Comparison of ENCODE assay signal across 14 cellular contexts in the genomic region with DNA sequence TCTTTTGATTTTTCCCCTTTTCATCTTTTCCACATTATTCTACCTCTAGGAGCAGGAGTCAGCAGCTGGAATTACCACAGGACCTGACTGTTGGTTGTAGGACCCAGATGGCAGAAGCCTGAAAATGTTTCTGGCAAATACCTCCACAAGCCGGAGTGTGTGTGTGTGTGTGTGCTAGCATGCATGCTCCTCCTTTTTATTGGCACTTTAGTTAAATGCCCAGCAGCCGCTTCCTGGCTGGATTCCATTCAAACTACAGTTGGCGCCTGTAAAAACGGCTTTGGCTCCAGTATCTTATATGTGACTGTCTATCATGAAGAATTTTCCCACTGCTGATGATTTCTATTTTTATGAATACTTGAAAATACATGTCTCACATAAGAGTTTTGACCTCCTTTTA.
DNase-seq lines count a peak whose midpoint lies in the region; ATAC-seq and TF ChIP-seq lines count a peak whose summit lies in the region.
"Had no signal": no experiment of that assay in that cellular context is flagged by ENCODE, and none has a peak within 500 bp of the region (broad histone marks: within the 10 kb centered on the region; RNA-seq: fewer than 3 reads in every experiment).

No MANE protein-coding gene starts in this region.

- no peak overlapping the region for H3K27ac ChIP-seq in foreskin keratinocyte
- H3K27ac ChIP-seq in stomach, result no peak overlapping the region
- no peak overlapping the region for H3K27ac ChIP-seq in mesenchymal stem cell (ENCODE audit: low read length, poor library complexity, severe bottlenecking)
- H3K27ac ChIP-seq in upper lobe of right lung, result no peak overlapping the region
- H3K27ac ChIP-seq: A549, RWPE1 had no signal

- no peak overlapping the region for H2BK12ac ChIP-seq in mesenchymal stem cell (ENCODE audit: low read length in 2 of 2)

- no peaks in the 10 kb centered on the region for H3K79me1 ChIP-seq in mesenchymal stem cell (replicated peaks; ENCODE audit: low read length, poor library complexity, severe bottlenecking)

- H4K91ac ChIP-seq in mesenchymal stem cell (ENCODE audit: low read length), result no peak overlapping the region

- DNase-seq in NCI-H345 (lab: John Stamatoyannopoulos, UW) (peak; percentile 54), NCI-H345 treated with DMSO at 0.1 percent for 48 hours (lab: John Stamatoyannopoulos, UW; ENCODE audit: unreplicated experiment) (no peak), NCI-H2227 (lab: John Stamatoyannopoulos, UW; ENCODE audit: unreplicated experiment) (peak; percentile 93), foreskin keratinocyte (peak; percentile 49 to 68), stomach (peak; percentile 58), mesenchymal stem cell (no peak), omental fat pad (ENCODE audit: low spot score) (no peak), upper lobe of right lung (no peak)
- DNase-seq: CD4-positive, alpha-beta memory T cell; NCI-H524 treated with DMSO at 0.1 percent for 48 hours; T-helper 17 cell had no signal

- H2BK15ac ChIP-seq in mesenchymal stem cell (ENCODE audit: low read depth, poor library complexity, severe bottlenecking), result no peak overlapping the region

- no peak for TF ChIP-seq POLR2A in stomach (IDR thresholded peaks at IDR 0.05)

- H3K14ac ChIP-seq in mesenchymal stem cell (ENCODE audit: low read length in 2 of 2), result no peak overlapping the region

- H2AK5ac ChIP-seq in mesenchymal stem cell (ENCODE audit: low read length, severe bottlenecking), result no peak overlapping the region

- 34 to 44% (median 40%) methylated on average over 4 of the region's 4 CpGs for WGBS in stomach, 5 donors
- WGBS in mesenchymal stem cell, result 82% methylated on average over 2 of the region's 4 CpGs

- H3K4me3 ChIP-seq in stomach (no peak overlapping the region), mesenchymal stem cell (ENCODE audit: insufficient read depth in 1 of 2, low read depth in 1 of 2, low read length in 2 of 2) (no peak overlapping the region), upper lobe of right lung (no peak overlapping the region)
- H3K4me3 ChIP-seq: A549 had no signal

- H2BK120ac ChIP-seq in mesenchymal stem cell (ENCODE audit: low read depth, low read length), result no peak overlapping the region

- H3K4ac ChIP-seq in mesenchymal stem cell (ENCODE audit: low read depth in 1 of 2, low read length in 2 of 2), result no peak overlapping the region

- H3K23ac ChIP-seq in mesenchymal stem cell (ENCODE audit: low read length in 2 of 2), result no peak overlapping the region

- H3K27me3 ChIP-seq in foreskin keratinocyte (no peaks in the 10 kb centered on the region), stomach (no peaks in the 10 kb centered on the region), mesenchymal stem cell (ENCODE audit: control insufficient read depth in 1 of 2, insufficient read depth in 1 of 2, low read length in 2 of 2) (no peaks in the 10 kb centered on the region), upper lobe of right lung (no peaks in the 10 kb centered on the region)

- peaks cover 20% of the 10 kb centered on the region for H3K4me1 ChIP-seq in foreskin keratinocyte
- H3K4me1 ChIP-seq in stomach, result no peaks in the 10 kb centered on the region
- no peaks in the 10 kb centered on the region for H3K4me1 ChIP-seq in mesenchymal stem cell (ENCODE audit: control insufficient read depth, insufficient read depth, low read depth, low read length)
- H3K4me1 ChIP-seq in upper lobe of right lung, result no peaks in the 10 kb centered on the region
- H3K4me1 ChIP-seq: A549 had no signal

- no peak overlapping the region for H2BK5ac ChIP-seq in mesenchymal stem cell (ENCODE audit: low read depth, low read length, poor library complexity, severe bottlenecking)

- no peak overlapping the region for H3K4me2 ChIP-seq in mesenchymal stem cell (ENCODE audit: low read length, poor library complexity, severe bottlenecking)
- H3K4me2 ChIP-seq: A549 had no signal

- no peak for ATAC-seq in foreskin keratinocyte
- no peak for ATAC-seq in omental fat pad (ENCODE audit: low FRiP score)
- no peak for ATAC-seq in upper lobe of right lung
- ATAC-seq: A549, esophagus mucosa, T-helper 17 cell had no signal

- TF ChIP-seq EP300 in stomach (IDR thresholded peaks at IDR 0.05), result no peak

- no peak overlapping the region for H2AFZ ChIP-seq in mesenchymal stem cell (ENCODE audit: low read depth, low read length)

- no peak overlapping the region for H3K9ac ChIP-seq in mesenchymal stem cell (ENCODE audit: low read length)

- no peak overlapping the region for H4K8ac ChIP-seq in mesenchymal stem cell (ENCODE audit: low read length)

- TF ChIP-seq CTCF in foreskin keratinocyte (conservative IDR thresholded peaks at IDR 0.05) (no peak), stomach (IDR thresholded peaks at IDR 0.05) (no peak), omental fat pad (IDR thresholded peaks at IDR 0.05) (no peak), upper lobe of right lung (IDR thresholded peaks at IDR 0.05) (no peak)

- H3K9me3 ChIP-seq in stomach (no peaks in the 10 kb centered on the region), mesenchymal stem cell (ENCODE audit: control insufficient read depth, low read length) (no peaks in the 10 kb centered on the region), upper lobe of right lung (no peaks in the 10 kb centered on the region)
- H3K9me3 ChIP-seq: A549 had no signal

- H3K18ac ChIP-seq in mesenchymal stem cell (ENCODE audit: low read depth in 1 of 2, low read length in 2 of 2), result no peak overlapping the region

- no peaks in the 10 kb centered on the region for H3K36me3 ChIP-seq in stomach
- H3K36me3 ChIP-seq in mesenchymal stem cell (ENCODE audit: control insufficient read depth in 1 of 2, insufficient read depth in 2 of 2, low read depth in 1 of 2, low read length in 2 of 2), result no peaks in the 10 kb centered on the region
- no peaks in the 10 kb centered on the region for H3K36me3 ChIP-seq in upper lobe of right lung

- intact Hi-C loops in stomach (cut with DNase I; ENCODE audit: low total_unique reads), result no loop called here
- intact Hi-C loops in upper lobe of right lung (cut with DNase I), result no loop called here

Comparison
In these comparisons a context has a peak if more than half of its experiments do, and no peak if none do; other contexts are left out.
1. DNase-seq: peak in NCI-H345 (single experiment), NCI-H2227 (single experiment), foreskin keratinocyte (2 of 2) and stomach (single experiment); none in NCI-H345 treated with DMSO at 0.1 percent for 48 hours (single experiment), mesenchymal stem cell (single experiment), omental fat pad (single experiment) and upper lobe of right lung (single experiment).